8 cellular contexts compared by ENCODE assay signal in genomic region chr1:111141245-111141644, GRCh38. TPM values are rescaled to one million over a fixed set of nuclear protein-coding genes. Genes with fewer than 3 reads are reported as not detected.
A peak's percentile ranks its signal among the peaks of the same experiment; 100 is the strongest.
DNase-seq lines count a peak whose midpoint lies in the region; ATAC-seq and TF ChIP-seq lines count a peak whose summit lies in the region.

No MANE protein-coding gene starts in this region.

- H3K27ac ChIP-seq in BLaER1 (no peak overlapping the region), KMS-11 (no peak overlapping the region), transverse colon (no peak overlapping the region)
- peak overlapping the region; percentile 93 for H3K27ac ChIP-seq in naive thymus-derived CD4-positive, alpha-beta T cell (ENCODE audit: low read depth, low read length)

- H3K9me3 ChIP-seq in BLaER1: no peaks in the 10 kb centered on the region
- no peaks in the 10 kb centered on the region for H3K9me3 ChIP-seq in naive thymus-derived CD4-positive, alpha-beta T cell (ENCODE audit: control insufficient read depth in 2 of 3, low read length in 3 of 3)
- no peaks in the 10 kb centered on the region for H3K9me3 ChIP-seq in transverse colon

- H3K9me3 Mint-ChIP-seq in central memory CD8-positive, alpha-beta T cell: no peaks in the 10 kb centered on the region
- no peaks in the 10 kb centered on the region for H3K9me3 Mint-ChIP-seq in naive thymus-derived CD4-positive, alpha-beta T cell

- H3K36me3 Mint-ChIP-seq in central memory CD8-positive, alpha-beta T cell (ENCODE audit: insufficient read depth): peaks cover 19% of the 10 kb centered on the region
- peaks cover 4 to 22% (median 12%) of the 10 kb centered on the region in 5 donors for H3K36me3 Mint-ChIP-seq in naive thymus-derived CD4-positive, alpha-beta T cell

- H3K27me3 ChIP-seq in BLaER1 (no peaks in the 10 kb centered on the region), KMS-11 (ENCODE audit: insufficient read depth, low read depth) (no peaks in the 10 kb centered on the region), transverse colon (no peaks in the 10 kb centered on the region)
- H3K27me3 ChIP-seq in naive thymus-derived CD4-positive, alpha-beta T cell (ENCODE audit: control insufficient read depth in 2 of 2, insufficient read depth in 2 of 2, low read length in 2 of 2): no peaks in the 10 kb centered on the region

- H3K4me2 ChIP-seq in BLaER1 (peak overlapping the region; percentile 88), KMS-11 (peak overlapping the region; percentile 74)

- POLR2A ChIA-PET in naive thymus-derived CD4-positive, alpha-beta T cell (lab: Charles Lee): interaction anchor here (0.8 to 2.4 kb wide), 6 partner anchors 15 to 198 kb away, joined by 3 to 34 read pairs (median 4); no protein-coding TSS in a partner anchor

- H3K4me1 Mint-ChIP-seq in central memory CD8-positive, alpha-beta T cell: peaks cover 45% of the 10 kb centered on the region
- H3K4me1 Mint-ChIP-seq in naive thymus-derived CD4-positive, alpha-beta T cell: peaks cover 41 to 77% (median 60%) of the 10 kb centered on the region in 7 donors

- peak overlapping the region; percentile 94 for H3K9ac ChIP-seq in BLaER1
- H3K9ac ChIP-seq in KMS-11: peak overlapping the region; percentile 69; the same call in 1 of the 2 replicates

- in situ Hi-C loops in transverse colon (cut with MboI; ENCODE audit: low pct_ligation_motif_present in 1 of 4, low pct_unique_long_range_greater_than_20kb in 1 of 4, low sequenced_read_pairs in 3 of 4): no loop called here

- peak overlapping the region; percentile 94 for H3K4me3 Mint-ChIP-seq in central memory CD8-positive, alpha-beta T cell
- H3K4me3 Mint-ChIP-seq in naive thymus-derived CD4-positive, alpha-beta T cell: peak overlapping the region; percentile 87 to 100 (median 98)

- H3K36me3 ChIP-seq in BLaER1 (peaks cover 20% of the 10 kb centered on the region), KMS-11 (ENCODE audit: insufficient read depth) (no peaks in the 10 kb centered on the region), transverse colon (no peaks in the 10 kb centered on the region)
- peaks cover 0 to 15% (median 0%) of the 10 kb centered on the region in 3 experiments for H3K36me3 ChIP-seq in naive thymus-derived CD4-positive, alpha-beta T cell (ENCODE audit: control insufficient read depth in 2 of 3, insufficient read depth in 3 of 3, low read length in 3 of 3)

- peaks cover 61% of the 10 kb centered on the region for H4K20me1 ChIP-seq in BLaER1
- H4K20me1 ChIP-seq in KMS-11 (ENCODE audit: insufficient read depth): no peaks in the 10 kb centered on the region

- H3K27ac Mint-ChIP-seq in central memory CD8-positive, alpha-beta T cell (ENCODE audit: low read depth): peak overlapping the region; percentile 23
- peak overlapping the region; percentile 9 to 100 (median 72) for H3K27ac Mint-ChIP-seq in naive thymus-derived CD4-positive, alpha-beta T cell

- no peak for TF ChIP-seq EP300 in transverse colon (IDR thresholded peaks at IDR 0.05; ENCODE audit: low read depth)

- peaks cover 51% of the 10 kb centered on the region for H3K79me2 ChIP-seq in KMS-11 (ENCODE audit: insufficient read depth, low read depth)

- TF ChIP-seq CTCF in KMS-11 (conservative IDR thresholded peaks at IDR 0.05; ENCODE audit: low read depth, low read length) (no peak), transverse colon (IDR thresholded peaks at IDR 0.05) (no peak)

- H3K4me1 ChIP-seq in BLaER1: peaks cover 38% of the 10 kb centered on the region
- H3K4me1 ChIP-seq in KMS-11 (ENCODE audit: low read depth, poor library complexity, severe bottlenecking): peaks cover 17% of the 10 kb centered on the region
- peaks cover 18 to 31% of the 10 kb centered on the region in 2 donors for H3K4me1 ChIP-seq in naive thymus-derived CD4-positive, alpha-beta T cell (ENCODE audit: control insufficient read depth in 2 of 2, insufficient read depth in 2 of 2, low read length in 2 of 2)
- peaks cover 6 to 30% (median 27%) of the 10 kb centered on the region in 4 donors for H3K4me1 ChIP-seq in transverse colon

- intact Hi-C loops in naive thymus-derived CD4-positive, alpha-beta T cell (cut with micrococcal nuclease): loop anchor here (2.0 to 5.0 kb wide), 7 partner anchors 46 to 804 kb away; partner anchors contain the start of gene RBM15 (in 1 of the 2)
- intact Hi-C loops in transverse colon (cut with DNase I; ENCODE audit: low total_unique reads): no loop called here

- H3K4me3 ChIP-seq in BLaER1 (peak overlapping the region; percentile 95), KMS-11 (IDR thresholded peaks at IDR 0.05; ENCODE audit: insufficient read depth, low read depth, low read length) (no peak overlapping the region), transverse colon (peak overlapping the region in 2 of 4 donors; percentile 87 to 91)
- H3K4me3 ChIP-seq in naive thymus-derived CD4-positive, alpha-beta T cell (ENCODE audit: low read length): peak overlapping the region; percentile 91

- 10 to 13% methylated on average over 2 of the region's 2 CpGs for WGBS in transverse colon (ENCODE audit: low coverage in 1 of 2), 2 donors

- CTCF ChIA-PET in naive thymus-derived CD4-positive, alpha-beta T cell (lab: Charles Lee): no interaction called here

- TF ChIP-seq POLR2A in transverse colon (IDR thresholded peaks at IDR 0.05): no peak

- ATAC-seq in central memory CD8-positive, alpha-beta T cell (replicated peaks; ENCODE audit: extremely low read depth, poor library complexity, severe bottlenecking): no peak
- ATAC-seq in naive thymus-derived CD4-positive, alpha-beta T cell: no peak

- no peaks in the 10 kb centered on the region for H3K27me3 Mint-ChIP-seq in central memory CD8-positive, alpha-beta T cell
- no peaks in the 10 kb centered on the region for H3K27me3 Mint-ChIP-seq in naive thymus-derived CD4-positive, alpha-beta T cell

- H2AFZ ChIP-seq in KMS-11 (ENCODE audit: low read depth): no peak overlapping the region

- DNase-seq in central memory CD8-positive, alpha-beta T cell (ENCODE audit: low spot score in 2 of 2): no peak
- DNase-seq in naive thymus-derived CD4-positive, alpha-beta T cell: no peak
- DNase-seq in NCI-H526 (lab: John Stamatoyannopoulos, UW): no peak
- no peak for DNase-seq in transverse colon
- DNase-seq in occipital lobe (lab: John Stamatoyannopoulos, UW): no peak
- no peak for DNase-seq in activated CD8-positive, alpha-beta memory T cell treated with anti-CD3 and anti-CD28 coated beads, Interleukin-2, amount 50 U/mL, for 48 hours

RNA-seq across cellular contexts. Expression of gene CEPT1, which starts 1.2 kb away (rescaled TPM):
- total RNA-seq in naive thymus-derived CD4-positive, alpha-beta T cell: 10 to 100 TPM; 39.1 to 57.5 (median 40.2) TPM
- 10 to 100 TPM; 23.0 to 26.3 TPM for polyA plus RNA-seq in naive thymus-derived CD4-positive, alpha-beta T cell
- total RNA-seq in transverse colon (10 to 100 TPM; 11.2 to 55.6 (median 26.9) TPM), occipital lobe (51.0 TPM)

RNA-seq across cellular contexts. Expression of gene DRAM2, which starts 1.4 kb away (rescaled TPM):
- total RNA-seq in naive thymus-derived CD4-positive, alpha-beta T cell: 10 to 100 TPM; 26.9 to 51.6 (median 43.5) TPM
- 10 to 100 TPM; 76.4 to 87.5 TPM for polyA plus RNA-seq in naive thymus-derived CD4-positive, alpha-beta T cell
- total RNA-seq in transverse colon: 100 to 1,000 TPM in 1 of 4 donors, 10 to 100 TPM in 3; 36.2 to 116 (median 81.7) TPM
- 59.6 TPM for total RNA-seq in occipital lobe

RNA-seq across cellular contexts. Expression of gene DENND2D, which starts 59.2 kb away (rescaled TPM):
- total RNA-seq in naive thymus-derived CD4-positive, alpha-beta T cell: 100 to 1,000 TPM; 122 to 328 (median 288) TPM
- 100 to 1,000 TPM; 192 to 421 TPM for polyA plus RNA-seq in naive thymus-derived CD4-positive, alpha-beta T cell
- total RNA-seq in transverse colon (10 to 100 TPM; 43.4 to 61.0 (median 50.7) TPM), occipital lobe (0.94 TPM)

Comparison
In these comparisons a context has a peak if more than half of its experiments do, and no peak if none do; other contexts are left out.
1. RNA of gene DENND2D, which starts 59.2 kb away (total RNA-seq): 122 to 328 TPM in naive thymus-derived CD4-positive, alpha-beta T cell and 43.4 to 61.0 TPM in transverse colon; 0.94 TPM in occipital lobe (single experiment); every median in the first group is over 10 times any median in the second.